8 cellular contexts compared by ENCODE assay signal in genomic region chr3:10753964-10754363, GRCh38.
DNase-seq lines count a peak whose midpoint lies in the region; TF ChIP-seq lines count a peak whose summit lies in the region.

No MANE protein-coding gene starts in this region.

- peaks cover 41% of the 10 kb centered on the region for H3K27me3 Mint-ChIP-seq in nephron progenitor cell (ENCODE audit: low read depth, poor library complexity)

- no TSS peak for BruUV-seq in mammary epithelial cell (replicated peaks; lab: Mats Ljungman, UMichigan)

- H3K27ac Mint-ChIP-seq in nephron progenitor cell, result no peak overlapping the region

- no peaks in the 10 kb centered on the region for H4K20me1 ChIP-seq in mammary epithelial cell (ENCODE audit: insufficient read depth, low read length)

- in situ Hi-C loops in mammary epithelial cell (cut with MboI; ENCODE audit: low sequenced_read_pairs in 2 of 2), result loop anchor here in 1 of 2 donors (10.0 to 25.0 kb wide), 2 partner anchors 458 to 581 kb away; no protein-coding TSS in a partner anchor

- no peaks in the 10 kb centered on the region for H3K9me3 Mint-ChIP-seq in nephron progenitor cell

- CTCF ChIA-PET in GM10248 (lab: Yijun Ruan, JAX), result interaction anchor here (1.5 to 3.1 kb wide), 3 partner anchors 15 to 306 kb away, joined by 5 to 19 read pairs (median 6); no protein-coding TSS in a partner anchor
- CTCF ChIA-PET in mammary epithelial cell (lab: Charles Lee; ENCODE audit: low non-redundant PET), result no interaction called here

- H3K36me3 ChIP-seq in mammary epithelial cell (ENCODE audit: insufficient read depth, low read length) (no peaks in the 10 kb centered on the region), sigmoid colon (no peaks in the 10 kb centered on the region), tibial artery (no peaks in the 10 kb centered on the region)

- H3K27ac ChIP-seq in mammary epithelial cell (ENCODE audit: insufficient read depth, low read depth, low read length) (no peak overlapping the region), sigmoid colon (no peak overlapping the region), tibial artery (no peak overlapping the region)

- H3K4me3 ChIP-seq in mammary epithelial cell (replicated peaks in 1 of 3; ENCODE audit: insufficient read depth in 1 of 3, low read depth in 2 of 3, low read length in 3 of 3), result no peak overlapping the region
- no peak overlapping the region for H3K4me3 ChIP-seq in sigmoid colon
- no peak overlapping the region for H3K4me3 ChIP-seq in tibial artery

- no peaks in the 10 kb centered on the region for H3K4me1 Mint-ChIP-seq in nephron progenitor cell

- no peak overlapping the region for H3K4me3 Mint-ChIP-seq in nephron progenitor cell

- dilution Hi-C loops in mammary epithelial cell (cut with HindIII; ENCODE audit: low sequenced_read_pairs), result loop anchor here (5.0 to 25.0 kb wide), 2 partner anchors 52 to 283 kb away; no protein-coding TSS in a partner anchor

- TF ChIP-seq EP300 in sigmoid colon (IDR thresholded peaks at IDR 0.05), result no peak

- TF ChIP-seq POLR2A in sigmoid colon (IDR thresholded peaks at IDR 0.05), result no peak

- H3K9me3 ChIP-seq in mammary epithelial cell (replicated peaks; ENCODE audit: insufficient read depth, low read length) (no peaks in the 10 kb centered on the region), sigmoid colon (no peaks in the 10 kb centered on the region), tibial artery (no peaks in the 10 kb centered on the region)

- intact Hi-C loops in mammary epithelial cell (cut with micrococcal nuclease), result no loop called here
- intact Hi-C loops in sigmoid colon (cut with DNase I), result no loop called here
- intact Hi-C loops in tibial artery (cut with DNase I; ENCODE audit: low total_unique reads), result loop anchor here (10.0 kb wide), 1 partner anchor 301 kb away; no protein-coding TSS in a partner anchor

- H2AFZ ChIP-seq in mammary epithelial cell (ENCODE audit: low read depth, low read length), result no peak overlapping the region

- peaks cover 23% of the 10 kb centered on the region for H3K4me1 ChIP-seq in mammary epithelial cell (ENCODE audit: insufficient read depth, low read length)
- no peaks in the 10 kb centered on the region for H3K4me1 ChIP-seq in sigmoid colon
- H3K4me1 ChIP-seq in tibial artery, result no peaks in the 10 kb centered on the region

- no peak overlapping the region for H3K9ac ChIP-seq in mammary epithelial cell (ENCODE audit: insufficient read depth, low read length)

- H3K27me3 ChIP-seq in mammary epithelial cell (ENCODE audit: insufficient read depth, low read length), result peaks cover 2% of the 10 kb centered on the region
- peaks cover 0 to 62% (median 4%) of the 10 kb centered on the region in 3 donors for H3K27me3 ChIP-seq in sigmoid colon
- peaks cover 0 to 32% of the 10 kb centered on the region in 2 donors for H3K27me3 ChIP-seq in tibial artery

- DNase-seq in GM10248 (ENCODE audit: extremely low spot score) (peak; percentile 51), RKO (ENCODE audit: low spot score) (peak; percentile 48), mammary epithelial cell (peak; percentile 49), nephron progenitor cell (peak; percentile 98), NCI-H1436 treated with DMSO at 0.1 percent for 48 hours (lab: John Stamatoyannopoulos, UW) (no peak), sigmoid colon (no peak), NOMO-1 treated with DMSO at 0.1 percent for 48 hours (lab: John Stamatoyannopoulos, UW; ENCODE audit: unreplicated experiment) (no peak), tibial artery (no peak)

- no peaks in the 10 kb centered on the region for H3K36me3 Mint-ChIP-seq in nephron progenitor cell (ENCODE audit: low read depth)

- H3K4me2 ChIP-seq in mammary epithelial cell (ENCODE audit: insufficient read depth, low read depth, low read length), result no peak overlapping the region

- POLR2A ChIA-PET in GM10248 (lab: Yijun Ruan, JAX), result no interaction called here

- no peaks in the 10 kb centered on the region for H3K79me2 ChIP-seq in mammary epithelial cell (ENCODE audit: insufficient read depth, low read length)

- TF ChIP-seq CTCF in GM10248 (IDR thresholded peaks at IDR 0.05; ENCODE audit: control extremely low read depth, extremely low read depth, low read depth, missing control alignments) (no peak), mammary epithelial cell (conservative IDR thresholded peaks at IDR 0.05 in 1 of 2, IDR thresholded peaks at IDR 0.05 in 1 of 2; ENCODE audit: extremely low read depth in 1 of 2, insufficient read depth in 1 of 2, low read depth in 1 of 2, low read length in 2 of 2) (no peak), nephron progenitor cell (IDR thresholded peaks at IDR 0.05) (no peak), sigmoid colon (IDR thresholded peaks at IDR 0.05) (no peak), tibial artery (IDR thresholded peaks at IDR 0.05) (no peak)

- WGBS in mammary epithelial cell (ENCODE audit: low coverage, missing lambda C conversion rate), result 33% methylated on average over 3 of the region's 6 CpGs
- 15 to 17% methylated on average over 6 of the region's 6 CpGs for WGBS in sigmoid colon, 2 donors

Comparison
In these comparisons a context has a peak if more than half of its experiments do, and no peak if none do; other contexts are left out.
1. DNase-seq: peak in GM10248 (single experiment), RKO (single experiment), mammary epithelial cell (single experiment) and nephron progenitor cell (single experiment); none in NCI-H1436 treated with DMSO at 0.1 percent for 48 hours (single experiment), sigmoid colon (single experiment), NOMO-1 treated with DMSO at 0.1 percent for 48 hours (single experiment) and tibial artery (0 of 2).